In the genomic region with DNA sequence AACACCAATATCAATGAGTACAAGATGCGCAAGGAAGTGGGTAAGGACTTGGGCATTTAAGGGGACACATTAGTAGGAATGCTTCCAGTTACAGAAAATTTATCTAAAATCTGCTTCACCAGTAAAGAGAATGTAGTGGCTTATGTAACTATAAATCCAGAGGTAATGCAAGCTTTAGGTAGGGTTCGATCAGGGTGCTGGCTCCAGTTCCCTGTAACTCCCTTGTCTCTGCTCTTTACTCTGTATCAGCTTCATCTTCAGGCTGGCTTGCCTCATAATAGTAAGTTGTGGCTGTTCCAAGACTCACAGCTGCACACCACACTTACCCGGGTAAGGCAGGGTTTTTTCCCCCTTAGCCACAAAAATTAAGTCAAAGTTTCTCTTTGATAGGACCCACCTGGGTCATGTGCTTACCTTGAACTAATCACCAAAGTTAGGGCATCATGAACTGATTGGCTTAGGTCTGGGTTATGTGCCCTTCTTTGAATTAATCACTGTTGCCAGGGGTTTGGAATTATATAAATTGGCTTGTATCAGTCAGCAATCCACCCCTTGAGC, we compare ENCODE assay signal across 12 cellular contexts. TPM values are rescaled to one million over a fixed set of nuclear protein-coding genes. Genes with fewer than 3 reads are reported as not detected.
DNase-seq lines count a peak whose midpoint lies in the region; ATAC-seq lines count a peak whose summit lies in the region.
"Had no signal": no experiment of that assay in that cellular context is flagged by ENCODE, and none has a peak within 500 bp of the region (broad histone marks: within the 10 kb centered on the region; RNA-seq: fewer than 3 reads in every experiment).

No MANE protein-coding gene starts in this region.

- ATAC-seq in GM21576 (IDR thresholded peaks at IDR 0.05; ENCODE audit: unreplicated experiment) (peak; percentile 75), HG03457 (IDR thresholded peaks at IDR 0.05; ENCODE audit: unreplicated experiment) (peak; percentile 59)
- ATAC-seq in stimulated activated naive CD8-positive, alpha-beta T cell treated with anti-CD3 and anti-CD28 coated beads, Interleukin-15, Interleukin-2, amounts not matched to agents 100 U/mL and 50 U/mL, for 24 hours, result peak; percentile 74

- DNase-seq in activated T-cell treated with anti-CD3 and anti-CD28 coated beads, Interleukin-2, amount 50 U/mL, for 24 hours, result no peak
- DNase-seq in activated T-cell treated with anti-CD3 and anti-CD28 coated beads for 4 hours (no peak), NCI-H1694 treated with DMSO at 0.1 percent for 48 hours (lab: John Stamatoyannopoulos, UW) (no peak), H7 (no peak)
- DNase-seq in stimulated activated naive CD8-positive, alpha-beta T cell treated with anti-CD3 and anti-CD28 coated beads, Interleukin-15, Interleukin-2, amounts not matched to agents 100 U/mL and 50 U/mL, for 24 hours, result no peak
- DNase-seq in activated CD8-positive, alpha-beta memory T cell treated with anti-CD3 and anti-CD28 coated beads, Interleukin-2, amount 50 U/mL, for 4 hours, result no peak
- DNase-seq: activated CD4-positive, alpha-beta T cell treated with anti-CD3 and anti-CD28 coated beads, Interleukin-2, amount 50 U/mL, for 48 hours; NCI-H1436 treated with DMSO at 0.1 percent for 48 hours had no signal

- H3K36me3 Mint-ChIP-seq in activated T-cell treated with anti-CD3 and anti-CD28 coated beads, Interleukin-2, amount 50 U/mL, for 24 hours (ENCODE audit: low read depth), result no peaks in the 10 kb centered on the region
- H3K36me3 Mint-ChIP-seq: brain had no signal

- H3K27ac Mint-ChIP-seq in activated T-cell treated with anti-CD3 and anti-CD28 coated beads, Interleukin-2, amount 50 U/mL, for 24 hours, result peak overlapping the region; percentile 58
- H3K27ac Mint-ChIP-seq: brain had no signal

- no peaks in the 10 kb centered on the region for H3K36me3 ChIP-seq in H7 (replicated peaks; ENCODE audit: control insufficient read depth, insufficient read depth, low read length)

- no peaks in the 10 kb centered on the region for H3K9me3 Mint-ChIP-seq in activated T-cell treated with anti-CD3 and anti-CD28 coated beads, Interleukin-2, amount 50 U/mL, for 24 hours
- H3K9me3 Mint-ChIP-seq: brain had no signal

- no peaks in the 10 kb centered on the region for H3K27me3 Mint-ChIP-seq in activated T-cell treated with anti-CD3 and anti-CD28 coated beads, Interleukin-2, amount 50 U/mL, for 24 hours

- H3K4me3 Mint-ChIP-seq in activated T-cell treated with anti-CD3 and anti-CD28 coated beads, Interleukin-2, amount 50 U/mL, for 24 hours, result no peak overlapping the region
- H3K4me3 Mint-ChIP-seq: brain had no signal

- no peaks in the 10 kb centered on the region for H3K27me3 ChIP-seq in H7 (ENCODE audit: control insufficient read depth, insufficient read depth, low read length)

- no peak overlapping the region for H3K4me3 ChIP-seq in H7 (ENCODE audit: insufficient read depth, low read depth, low read length)
- H3K4me3 ChIP-seq: lung had no signal

- H3K4me1 Mint-ChIP-seq in activated T-cell treated with anti-CD3 and anti-CD28 coated beads, Interleukin-2, amount 50 U/mL, for 24 hours (ENCODE audit: low read depth), result peaks cover 10% of the 10 kb centered on the region
- H3K4me1 Mint-ChIP-seq: brain had no signal

RNA-seq across cellular contexts. Expression of gene ARHGEF37, which starts 35.5 kb away (rescaled TPM):
- total RNA-seq in H7 (2014; rRNA removed; shearing (Covaris generic)), result 0.14 and 0.26 TPM in 2 replicates
